Comparison of ENCODE assay signal across 8 cellular contexts in genomic region chr10:114526497-114527238, GRCh38.
DNase-seq lines count a peak whose midpoint lies in the region; FAIRE-seq and TF ChIP-seq lines count a peak whose summit lies in the region.

No MANE protein-coding gene starts in this region.

- H3K4me3 Mint-ChIP-seq in astrocyte (ENCODE audit: unreplicated experiment) = peak overlapping the region; percentile 79

- H3K79me2 ChIP-seq in SU-DHL-6 (ENCODE audit: insufficient read depth, low read length) = peaks cover 40% of the 10 kb centered on the region
- H3K79me2 ChIP-seq in astrocyte (ENCODE audit: insufficient read depth, low read length) = no peaks in the 10 kb centered on the region

- H3K9ac ChIP-seq in SU-DHL-6 (ENCODE audit: low read length) (peak overlapping the region; percentile 52), astrocyte (ENCODE audit: low read length) (peak overlapping the region; percentile 35)

- no peaks in the 10 kb centered on the region for H3K27me3 Mint-ChIP-seq in astrocyte (ENCODE audit: low read depth, unreplicated experiment)

- POLR2A ChIA-PET in GM10248 (lab: Yijun Ruan, JAX) (interaction anchor here (0.5 kb wide), 1 partner anchor 242 kb away, joined by 5 read pairs; no protein-coding TSS in a partner anchor), HEK293T (lab: Yijun Ruan, JAX) (interaction anchor here (0.6 to 1.4 kb wide), 6 partner anchors 8 to 223 kb away, joined by 3 to 7 read pairs (median 4); no protein-coding TSS in a partner anchor)

- peaks cover 19% of the 10 kb centered on the region for H3F3A ChIP-seq in SU-DHL-6 (ENCODE audit: insufficient read depth)

- H3K36me3 Mint-ChIP-seq in astrocyte (ENCODE audit: low read depth, unreplicated experiment) = peaks cover 6% of the 10 kb centered on the region

- peak overlapping the region; percentile 8 for H2AFZ ChIP-seq in SU-DHL-6 (ENCODE audit: low read depth, low read length, severe bottlenecking)
- H2AFZ ChIP-seq in astrocyte (ENCODE audit: low read depth, low read length) = peak overlapping the region; percentile 35

- H3K4me2 ChIP-seq in SU-DHL-6 (ENCODE audit: low read depth, low read length, poor library complexity, severe bottlenecking) (peak overlapping the region; percentile 70), astrocyte (ENCODE audit: low read length) (peak overlapping the region; percentile 83)

- H3K27ac ChIP-seq in SU-DHL-6 (ENCODE audit: low read depth, low read length) (peak overlapping the region; percentile 92), astrocyte (ENCODE audit: low read depth, low read length) (peak overlapping the region; percentile 10), iPS DF 6.9 (ENCODE audit: low read length) (no peak overlapping the region)

- H3K4me3 ChIP-seq in SU-DHL-6 (ENCODE audit: insufficient read depth, low read length, poor library complexity, severe bottlenecking) (peak overlapping the region; percentile 53), astrocyte (ENCODE audit: insufficient read depth, low read depth, low read length) (peak overlapping the region; percentile 45), iPS DF 6.9 (ENCODE audit: low read length) (peak overlapping the region; percentile 55), skeletal muscle cell (ENCODE audit: low read depth, low read length) (peak overlapping the region; percentile 1)

- 0 out of 2 replicates have a peak, but pooled peaks cover 9% of the 10 kb centered on the region for H4K20me1 ChIP-seq in SU-DHL-6 (ENCODE audit: low read depth, low read length)
- peaks cover 20% of the 10 kb centered on the region for H4K20me1 ChIP-seq in astrocyte (ENCODE audit: insufficient read depth, low read length)

- CTCF ChIA-PET in GM10248 (lab: Yijun Ruan, JAX) = interaction anchor here (0.7 to 2.5 kb wide), 12 partner anchors 8 to 350 kb away, joined by 3 to 7 read pairs (median 3); no protein-coding TSS in a partner anchor
- CTCF ChIA-PET in HEK293T (lab: Yijun Ruan, JAX) = interaction anchor here (2.2 kb wide), 1 partner anchor 223 kb away, joined by 7 read pairs; no protein-coding TSS in a partner anchor

- H3K4me1 ChIP-seq in astrocyte (ENCODE audit: insufficient read depth, low read length) (peaks cover 16% of the 10 kb centered on the region), iPS DF 6.9 (ENCODE audit: control insufficient read depth, insufficient read depth, low read length) (peaks cover 9% of the 10 kb centered on the region; the same call in 1 of the 2 replicates)

- no peaks in the 10 kb centered on the region for H3K27me3 ChIP-seq in SU-DHL-6 (ENCODE audit: low read length)
- H3K27me3 ChIP-seq in astrocyte (ENCODE audit: insufficient read depth, low read length) = peaks cover 37% of the 10 kb centered on the region
- H3K27me3 ChIP-seq in iPS DF 6.9 (ENCODE audit: control insufficient read depth, insufficient read depth, low read length) = no peaks in the 10 kb centered on the region

- DNase-seq in GM10248 (ENCODE audit: extremely low spot score) = peak; percentile 86
- peak; percentile 96 for DNase-seq in HEK293T (ENCODE audit: extremely low spot score)
- DNase-seq in NCI-H1048 (lab: John Stamatoyannopoulos, UW) = peak; percentile 54
- peak; percentile 80 for DNase-seq in astrocyte (ENCODE audit: low read depth)
- peak; percentile 68 for DNase-seq in iPS DF 6.9 (ENCODE audit: low read depth, low spot score)
- no peak for DNase-seq in skeletal muscle cell (ENCODE audit: low read depth)
- DNase-seq in HCEC 1CT = no peak

- peaks cover 1% of the 10 kb centered on the region for H3K9me3 Mint-ChIP-seq in astrocyte (ENCODE audit: unreplicated experiment)

- no peaks in the 10 kb centered on the region for H3K9me2 ChIP-seq in SU-DHL-6 (replicated peaks; ENCODE audit: insufficient read depth, low read length)

- TF ChIP-seq CTCF in GM10248 (IDR thresholded peaks at IDR 0.05; ENCODE audit: control extremely low read depth, extremely low read depth, low read depth, missing control alignments) (no peak), SU-DHL-6 (IDR thresholded peaks at IDR 0.05; ENCODE audit: insufficient read depth, low read length, poor library complexity, severe bottlenecking) (no peak), astrocyte (IDR thresholded peaks at IDR 0.05; ENCODE audit: insufficient read depth, low read depth, low read length) (no peak)

- H3K36me3 ChIP-seq in SU-DHL-6 (ENCODE audit: low read length) = no peaks in the 10 kb centered on the region
- no peaks in the 10 kb centered on the region for H3K36me3 ChIP-seq in astrocyte (ENCODE audit: insufficient read depth, low read length)
- no peaks in the 10 kb centered on the region for H3K36me3 ChIP-seq in iPS DF 6.9 (ENCODE audit: control insufficient read depth, insufficient read depth, low read length)

- no peaks in the 10 kb centered on the region for H3K9me3 ChIP-seq in SU-DHL-6 (ENCODE audit: insufficient read depth, low read length)
- no peaks in the 10 kb centered on the region for H3K9me3 ChIP-seq in astrocyte (ENCODE audit: insufficient read depth, low read depth, low read length)
- H3K9me3 ChIP-seq in iPS DF 6.9 (ENCODE audit: control insufficient read depth, insufficient read depth, low read length) = no peaks in the 10 kb centered on the region

- H3K27ac Mint-ChIP-seq in astrocyte (ENCODE audit: unreplicated experiment) = peak overlapping the region; percentile 83

- no peak for FAIRE-seq in astrocyte (lab: Jason Lieb, UNC)

- no CpG with 5 or more reads among the region's 24 CpGs for WGBS in iPS DF 6.9 (ENCODE audit: insufficient coverage, insufficient read length)

- peaks cover 31% of the 10 kb centered on the region for H3K4me1 Mint-ChIP-seq in astrocyte (ENCODE audit: low read depth, unreplicated experiment)

TF ChIP-seq in HEK293T, 16 proteins besides CTCF, POLR2A, EP300 and RAD21:
- TF ChIP-seq ZNF384 (IDR thresholded peaks at IDR 0.05) (peak; percentile 32; the same call in 1 of the 2 replicates), ELF4 (IDR thresholded peaks at IDR 0.05) (peak; percentile 39; the same call in 1 of the 2 replicates), L3MBTL2 (conservative IDR thresholded peaks at IDR 0.05) (peak; percentile 89), FOXM1 (IDR thresholded peaks at IDR 0.05; ENCODE audit: borderline replicate concordance) (no peak), BHLHE40 (IDR thresholded peaks at IDR 0.05; ENCODE audit: borderline replicate concordance) (peak; percentile 66)

Comparison
In these comparisons a context has a peak if more than half of its experiments do, and no peak if none do; other contexts are left out.
1. DNase-seq: peak in GM10248 (single experiment), HEK293T (single experiment), NCI-H1048 (single experiment), astrocyte (single experiment) and iPS DF 6.9 (single experiment); none in skeletal muscle cell (single experiment) and HCEC 1CT (single experiment).
2. H3K4me3 ChIP-seq: peak in every context shown above with its lines; median percentile 55 in iPS DF 6.9; 53 in SU-DHL-6; 45 in astrocyte; 1 in skeletal muscle cell.